ENCODE assay signal across 11 cellular contexts in the genomic region with DNA sequence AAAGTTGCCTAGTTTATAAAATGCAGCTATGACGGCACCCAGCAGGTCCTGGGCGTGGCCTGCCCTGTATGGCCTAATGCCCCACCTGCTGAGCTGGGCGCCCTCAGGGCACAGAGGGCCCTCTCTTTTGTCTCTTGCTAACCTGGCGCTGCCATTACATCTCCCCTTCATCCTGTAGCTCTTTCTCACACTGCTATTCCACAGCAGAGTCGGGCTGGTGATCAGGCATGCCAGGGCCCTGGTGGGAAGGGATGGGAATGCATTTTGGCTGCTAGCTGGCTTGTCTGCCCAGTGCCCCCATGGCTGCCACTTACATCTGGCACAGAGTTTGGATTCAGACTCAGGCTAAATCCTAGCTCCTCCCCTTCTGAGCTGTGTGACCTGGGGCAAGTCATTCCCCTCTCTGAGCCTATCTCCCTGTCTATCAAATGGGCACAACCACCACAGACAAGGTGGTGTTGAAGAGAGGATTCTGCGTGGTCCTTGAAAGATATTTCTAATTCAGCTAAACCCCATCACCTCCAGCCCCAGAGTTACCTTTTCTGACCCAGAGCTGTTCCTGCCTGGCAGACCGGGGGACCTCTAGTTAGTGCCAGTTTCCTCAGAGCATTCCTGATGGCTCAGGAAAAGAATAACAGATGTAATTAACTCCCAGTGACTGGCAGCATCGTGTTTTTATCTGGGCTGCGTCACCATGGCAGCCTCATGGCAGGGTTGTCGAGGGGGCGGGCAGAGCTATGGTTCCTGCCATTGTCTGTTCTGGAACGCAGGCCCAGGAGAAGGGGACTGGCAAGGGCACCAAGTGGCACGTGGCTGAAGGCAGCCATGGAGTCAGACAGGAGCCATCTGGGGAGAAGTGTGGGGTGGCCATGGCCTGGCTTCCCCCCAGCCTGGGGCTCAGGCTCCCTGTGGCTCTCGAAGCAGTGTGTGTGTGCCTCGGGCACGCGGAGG. TPM values are rescaled to one million over a fixed set of nuclear protein-coding genes. Genes with fewer than 3 reads are reported as not detected.
DNase-seq lines count a peak whose midpoint lies in the region; ATAC-seq and TF ChIP-seq lines count a peak whose summit lies in the region.
"Had no signal": no experiment of that assay in that cellular context is flagged by ENCODE, and none has a peak within 500 bp of the region (broad histone marks: within the 10 kb centered on the region; RNA-seq: fewer than 3 reads in every experiment).

No MANE protein-coding gene starts in this region.

- ATAC-seq in T-cell (replicated peaks in 1 of 4) (no peak), GM18867 (IDR thresholded peaks at IDR 0.05; ENCODE audit: unreplicated experiment) (no peak)

- H3K36me3 Mint-ChIP-seq in T-cell (no peaks in the 10 kb centered on the region), type B pancreatic cell (peaks cover 5% of the 10 kb centered on the region)

- DNase-seq in stimulated activated CD4-positive, alpha-beta T cell treated with anti-CD3 and anti-CD28 coated beads, Interleukin-15, amount 100 ng/mL, for 24 hours: peak; percentile 11
- no peak for DNase-seq in stimulated activated CD4-positive, alpha-beta T cell treated with anti-CD3 and anti-CD28 coated beads, Interleukin-2, amount 100 ng/mL, for 48 hours
- DNase-seq in T-cell (no peak), hypothalamus (lab: John Stamatoyannopoulos, UW) (peak in 26 of 51 donors; percentile 10 to 64 (median 46)), type B pancreatic cell (ENCODE audit: extremely low spot score, unreplicated experiment) (no peak), SIG-M5 treated with dmso at 0.1 percent for 504 hours (lab: John Stamatoyannopoulos, UW; ENCODE audit: unreplicated experiment) (no peak)
- DNase-seq in stimulated activated CD4-positive, alpha-beta T cell treated with anti-CD3 and anti-CD28 coated beads, Interleukin-2, amount 100 ng/mL, for 24 hours: no peak
- DNase-seq: stimulated activated CD4-positive, alpha-beta T cell treated with anti-CD3 and anti-CD28 coated beads, Interleukin-1b, Interleukin-23, amount 100 ng/mL, for 48 hours; upper lobe of left lung had no signal

- peak; percentile 47 for TF ChIP-seq CTCF in type B pancreatic cell (conservative IDR thresholded peaks at IDR 0.05)

- H3K4me1 Mint-ChIP-seq in T-cell (peaks cover 32 to 41% (median 37%) of the 10 kb centered on the region in 3 donors), type B pancreatic cell (ENCODE audit: unreplicated experiment) (peaks cover 34% of the 10 kb centered on the region)

- POLR2A ChIA-PET in T-cell (lab: Charles Lee): interaction anchor here (0.6 to 1.1 kb wide), 3 partner anchors 9 to 44 kb away, joined by 3 to 4 read pairs (median 3); no protein-coding TSS in a partner anchor

- H3K27me3 Mint-ChIP-seq in T-cell: no peaks in the 10 kb centered on the region
- peaks cover 20% of the 10 kb centered on the region for H3K27me3 Mint-ChIP-seq in type B pancreatic cell

- H3K4me3 Mint-ChIP-seq in T-cell (peak overlapping the region in 2 of 3 donors; percentile 55 to 81), type B pancreatic cell (peak overlapping the region; percentile 65)

- H3K27ac Mint-ChIP-seq in T-cell (no peak overlapping the region), type B pancreatic cell (peak overlapping the region; percentile 77)

- H3K9me3 Mint-ChIP-seq in T-cell (no peaks in the 10 kb centered on the region), type B pancreatic cell (no peaks in the 10 kb centered on the region)

- CTCF ChIA-PET in T-cell (lab: Charles Lee): interaction anchor here (0.6 to 6.4 kb wide), 5 partner anchors 49 to 451 kb away, joined by 5 to 94 read pairs (median 10); no protein-coding TSS in a partner anchor

RNA-seq across cellular contexts. Expression of gene PRR7, which starts 6.3 kb away (rescaled TPM):
- total RNA-seq in T-cell (10 to 100 TPM in 4 of 5 donors, 1 to 10 TPM in 1; 9.5 to 28.2 (median 12.3) TPM), type B pancreatic cell (ENCODE audit: low replicate concordance) (5.9 and 8.8 TPM in 2 replicates)

RNA-seq across cellular contexts. Expression of gene DBN1, which starts 20.5 kb away (rescaled TPM):
- total RNA-seq in T-cell (10 to 100 TPM; 11.6 to 41.3 (median 21.1) TPM), type B pancreatic cell (ENCODE audit: low replicate concordance) (200 and 269 TPM in 2 replicates)

RNA-seq across cellular contexts. Expression of gene GRK6, which starts 26.5 kb away (rescaled TPM):
- total RNA-seq in T-cell (100 to 1,000 TPM; 196 to 226 (median 216) TPM), type B pancreatic cell (ENCODE audit: low replicate concordance) (46.1 and 47.3 TPM in 2 replicates)

RNA-seq across cellular contexts. Expression of gene F12, which starts 43.6 kb away (rescaled TPM):
- under 1 TPM in 4 of 5 donors, not detected in 1; 0.28 to 0.98 (median 0.42) TPM for total RNA-seq in T-cell
- 3.2 and 5.7 TPM in 2 replicates for total RNA-seq in type B pancreatic cell (ENCODE audit: low replicate concordance)
- total RNA-seq: mesenteric fat pad had no signal

RNA-seq across cellular contexts. Expression of gene PDLIM7, which starts 44.4 kb away (rescaled TPM):
- total RNA-seq in T-cell (10 to 100 TPM in 4 of 5 donors, 1 to 10 TPM in 1; 9.8 to 17.8 (median 12.8) TPM), type B pancreatic cell (ENCODE audit: low replicate concordance) (66.5 and 187 TPM in 2 replicates)

Comparison
In these comparisons a context has a peak if more than half of its experiments do, and no peak if none do; other contexts are left out.
1. DNase-seq: peak in stimulated activated CD4-positive, alpha-beta T cell treated with anti-CD3 and anti-CD28 coated beads, Interleukin-15, amount 100 ng/mL, for 24 hours (single experiment) and hypothalamus (26 of 51); none in stimulated activated CD4-positive, alpha-beta T cell treated with anti-CD3 and anti-CD28 coated beads, Interleukin-2, amount 100 ng/mL, for 48 hours (0 of 2), T-cell (0 of 34), type B pancreatic cell (single experiment), stimulated activated CD4-positive, alpha-beta T cell treated with anti-CD3 and anti-CD28 coated beads, Interleukin-2, amount 100 ng/mL, for 24 hours (0 of 2) and SIG-M5 treated with dmso at 0.1 percent for 504 hours (single experiment).